ENCODE assay signal across 1 cellular context in the genomic region with DNA sequence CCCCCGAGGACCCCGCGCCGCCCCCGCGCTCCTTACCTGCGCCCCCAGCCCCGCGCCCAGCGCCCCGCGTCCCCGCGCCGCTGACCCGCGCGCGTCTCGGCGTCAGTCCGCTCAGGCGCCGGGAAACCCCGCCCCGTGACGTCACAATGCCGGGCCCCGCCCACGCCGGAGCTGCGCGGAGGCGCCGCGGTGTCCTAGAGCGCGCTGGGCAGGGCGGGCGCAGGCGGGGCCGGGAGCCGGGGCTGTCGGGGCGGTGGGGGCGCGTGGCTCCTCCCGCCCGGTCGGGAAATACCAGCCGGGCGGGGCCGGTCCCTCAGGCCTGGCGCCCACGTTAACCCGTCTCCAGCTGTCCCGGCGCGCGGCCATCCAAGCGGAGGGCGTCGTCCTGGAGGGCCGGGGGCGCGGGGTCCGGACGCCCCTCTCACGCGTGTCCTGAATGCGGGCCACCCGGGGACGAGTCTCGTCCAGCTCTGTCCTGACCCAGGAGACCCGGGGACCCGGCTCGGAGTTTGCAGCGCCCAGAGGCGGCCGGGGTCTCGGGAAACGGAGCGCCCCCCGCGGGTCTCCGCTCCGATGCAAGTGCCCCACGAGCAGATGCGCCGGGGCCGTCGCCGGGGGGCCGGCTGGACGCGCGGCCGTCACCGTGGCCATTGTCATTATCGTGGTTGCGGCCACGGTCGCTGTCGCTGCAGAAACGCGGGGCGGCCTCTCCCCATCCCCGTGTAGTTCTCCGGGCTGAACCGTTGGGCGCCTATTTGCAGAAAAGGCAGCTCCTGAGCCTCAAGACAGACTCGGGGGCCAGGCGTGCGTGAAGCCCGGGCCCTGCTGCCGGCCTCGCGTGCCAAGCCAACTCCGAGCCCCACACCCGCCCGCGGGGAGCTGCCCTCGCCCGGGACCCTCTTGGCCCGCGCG.
TF ChIP-seq lines count a peak whose summit lies in the region.

A gene (minus strand): TSS at position 109 of the 912 bp plus-strand sequence. CDS start 727 bp downstream, outside the sequence.

TF ChIP-seq in HepG2, 621 proteins besides CTCF, POLR2A, EP300 and RAD21 (continued from another document and continues in another):
- TF ChIP-seq, protein P1, sequence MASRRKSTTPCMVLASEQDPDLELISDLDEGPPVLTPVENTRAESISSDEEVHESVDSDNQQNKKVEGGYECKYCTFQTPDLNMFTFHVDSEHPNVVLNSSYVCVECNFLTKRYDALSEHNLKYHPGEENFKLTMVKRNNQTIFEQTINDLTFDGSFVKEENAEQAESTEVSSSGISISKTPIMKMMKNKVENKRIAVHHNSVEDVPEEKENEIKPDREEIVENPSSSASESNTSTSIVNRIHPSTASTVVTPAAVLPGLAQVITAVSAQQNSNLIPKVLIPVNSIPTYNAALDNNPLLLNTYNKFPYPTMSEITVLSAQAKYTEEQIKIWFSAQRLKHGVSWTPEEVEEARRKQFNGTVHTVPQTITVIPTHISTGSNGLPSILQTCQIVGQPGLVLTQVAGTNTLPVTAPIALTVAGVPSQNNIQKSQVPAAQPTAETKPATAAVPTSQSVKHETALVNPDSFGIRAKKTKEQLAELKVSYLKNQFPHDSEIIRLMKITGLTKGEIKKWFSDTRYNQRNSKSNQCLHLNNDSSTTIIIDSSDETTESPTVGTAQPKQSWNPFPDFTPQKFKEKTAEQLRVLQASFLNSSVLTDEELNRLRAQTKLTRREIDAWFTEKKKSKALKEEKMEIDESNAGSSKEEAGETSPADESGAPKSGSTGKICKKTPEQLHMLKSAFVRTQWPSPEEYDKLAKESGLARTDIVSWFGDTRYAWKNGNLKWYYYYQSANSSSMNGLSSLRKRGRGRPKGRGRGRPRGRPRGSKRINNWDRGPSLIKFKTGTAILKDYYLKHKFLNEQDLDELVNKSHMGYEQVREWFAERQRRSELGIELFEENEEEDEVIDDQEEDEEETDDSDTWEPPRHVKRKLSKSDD (CRISPR knock-in tag; IDR thresholded peaks at IDR 0.05; ENCODE audit: low read depth): no peak; the same call in 1 of the 2 replicates
- TF ChIP-seq SMARCC2 (IDR thresholded peaks at IDR 0.05) (no peak), HNRNPH1 (optimal IDR thresholded peaks at IDR 0.05; ENCODE audit: low read depth, low read length) (no peak), SNAPC2 (CRISPR knock-in tag; IDR thresholded peaks at IDR 0.05) (no peak), SRF (IDR thresholded peaks at IDR 0.05; ENCODE audit: low read depth, low read length) (no peak), ZSCAN20 (CRISPR knock-in tag; IDR thresholded peaks at IDR 0.05; ENCODE audit: borderline replicate concordance) (no peak), ZNF496 (CRISPR knock-in tag; IDR thresholded peaks at IDR 0.05; ENCODE audit: insufficient replicate concordance) (no peak), SETDB1 (CRISPR knock-in tag; IDR thresholded peaks at IDR 0.05; ENCODE audit: borderline replicate concordance) (no peak), ZNF138 (CRISPR knock-in tag; IDR thresholded peaks at IDR 0.05; ENCODE audit: low read depth) (no peak), LCORL (IDR thresholded peaks at IDR 0.05) (no peak), LCORL (CRISPR knock-in tag; IDR thresholded peaks at IDR 0.05) (0 out of 2 replicates have a peak, but pooled peaks have one; percentile 30), ARNT2 (CRISPR knock-in tag; IDR thresholded peaks at IDR 0.05; ENCODE audit: low read depth) (peak; percentile 85; the same call in 1 of the 2 replicates), ATF7-NPFF (CRISPR knock-in tag; IDR thresholded peaks at IDR 0.05; ENCODE audit: low read depth) (peak; percentile 52; the same call in 1 of the 2 replicates), KAT8 (CRISPR knock-in tag; IDR thresholded peaks at IDR 0.05) (0 out of 2 replicates have a peak, but pooled peaks have one; percentile 27), KLF11 (CRISPR knock-in tag; IDR thresholded peaks at IDR 0.05) (no peak), AHR (CRISPR knock-in tag; IDR thresholded peaks at IDR 0.05) (no peak), KDM6A (CRISPR knock-in tag; IDR thresholded peaks at IDR 0.05; ENCODE audit: low read depth) (no peak), ATM (IDR thresholded peaks at IDR 0.05; ENCODE audit: borderline replicate concordance) (no peak), ZNF678 (CRISPR knock-in tag; IDR thresholded peaks at IDR 0.05) (no peak), NR2F2 (IDR thresholded peaks at IDR 0.05; ENCODE audit: borderline replicate concordance, low read depth) (no peak), HMGA1 (CRISPR knock-in tag; conservative IDR thresholded peaks at IDR 0.05) (no peak), PHF21A (CRISPR knock-in tag; IDR thresholded peaks at IDR 0.05) (no peak), ZBTB3 (CRISPR knock-in tag; IDR thresholded peaks at IDR 0.05; ENCODE audit: borderline replicate concordance, low read depth) (no peak), ZNF672 (CRISPR knock-in tag; IDR thresholded peaks at IDR 0.05) (no peak)
- TF ChIP-seq, protein P2, sequence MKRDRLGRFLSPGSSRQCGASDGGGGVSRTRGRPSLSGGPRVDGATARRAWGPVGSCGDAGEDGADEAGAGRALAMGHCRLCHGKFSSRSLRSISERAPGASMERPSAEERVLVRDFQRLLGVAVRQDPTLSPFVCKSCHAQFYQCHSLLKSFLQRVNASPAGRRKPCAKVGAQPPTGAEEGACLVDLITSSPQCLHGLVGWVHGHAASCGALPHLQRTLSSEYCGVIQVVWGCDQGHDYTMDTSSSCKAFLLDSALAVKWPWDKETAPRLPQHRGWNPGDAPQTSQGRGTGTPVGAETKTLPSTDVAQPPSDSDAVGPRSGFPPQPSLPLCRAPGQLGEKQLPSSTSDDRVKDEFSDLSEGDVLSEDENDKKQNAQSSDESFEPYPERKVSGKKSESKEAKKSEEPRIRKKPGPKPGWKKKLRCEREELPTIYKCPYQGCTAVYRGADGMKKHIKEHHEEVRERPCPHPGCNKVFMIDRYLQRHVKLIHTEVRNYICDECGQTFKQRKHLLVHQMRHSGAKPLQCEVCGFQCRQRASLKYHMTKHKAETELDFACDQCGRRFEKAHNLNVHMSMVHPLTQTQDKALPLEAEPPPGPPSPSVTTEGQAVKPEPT (CRISPR knock-in tag; IDR thresholded peaks at IDR 0.05; ENCODE audit: low read depth): no peak
- TF ChIP-seq, protein P3, sequence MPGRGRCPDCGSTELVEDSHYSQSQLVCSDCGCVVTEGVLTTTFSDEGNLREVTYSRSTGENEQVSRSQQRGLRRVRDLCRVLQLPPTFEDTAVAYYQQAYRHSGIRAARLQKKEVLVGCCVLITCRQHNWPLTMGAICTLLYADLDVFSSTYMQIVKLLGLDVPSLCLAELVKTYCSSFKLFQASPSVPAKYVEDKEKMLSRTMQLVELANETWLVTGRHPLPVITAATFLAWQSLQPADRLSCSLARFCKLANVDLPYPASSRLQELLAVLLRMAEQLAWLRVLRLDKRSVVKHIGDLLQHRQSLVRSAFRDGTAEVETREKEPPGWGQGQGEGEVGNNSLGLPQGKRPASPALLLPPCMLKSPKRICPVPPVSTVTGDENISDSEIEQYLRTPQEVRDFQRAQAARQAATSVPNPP (CRISPR knock-in tag; IDR thresholded peaks at IDR 0.05): no peak
- TF ChIP-seq, protein P4, sequence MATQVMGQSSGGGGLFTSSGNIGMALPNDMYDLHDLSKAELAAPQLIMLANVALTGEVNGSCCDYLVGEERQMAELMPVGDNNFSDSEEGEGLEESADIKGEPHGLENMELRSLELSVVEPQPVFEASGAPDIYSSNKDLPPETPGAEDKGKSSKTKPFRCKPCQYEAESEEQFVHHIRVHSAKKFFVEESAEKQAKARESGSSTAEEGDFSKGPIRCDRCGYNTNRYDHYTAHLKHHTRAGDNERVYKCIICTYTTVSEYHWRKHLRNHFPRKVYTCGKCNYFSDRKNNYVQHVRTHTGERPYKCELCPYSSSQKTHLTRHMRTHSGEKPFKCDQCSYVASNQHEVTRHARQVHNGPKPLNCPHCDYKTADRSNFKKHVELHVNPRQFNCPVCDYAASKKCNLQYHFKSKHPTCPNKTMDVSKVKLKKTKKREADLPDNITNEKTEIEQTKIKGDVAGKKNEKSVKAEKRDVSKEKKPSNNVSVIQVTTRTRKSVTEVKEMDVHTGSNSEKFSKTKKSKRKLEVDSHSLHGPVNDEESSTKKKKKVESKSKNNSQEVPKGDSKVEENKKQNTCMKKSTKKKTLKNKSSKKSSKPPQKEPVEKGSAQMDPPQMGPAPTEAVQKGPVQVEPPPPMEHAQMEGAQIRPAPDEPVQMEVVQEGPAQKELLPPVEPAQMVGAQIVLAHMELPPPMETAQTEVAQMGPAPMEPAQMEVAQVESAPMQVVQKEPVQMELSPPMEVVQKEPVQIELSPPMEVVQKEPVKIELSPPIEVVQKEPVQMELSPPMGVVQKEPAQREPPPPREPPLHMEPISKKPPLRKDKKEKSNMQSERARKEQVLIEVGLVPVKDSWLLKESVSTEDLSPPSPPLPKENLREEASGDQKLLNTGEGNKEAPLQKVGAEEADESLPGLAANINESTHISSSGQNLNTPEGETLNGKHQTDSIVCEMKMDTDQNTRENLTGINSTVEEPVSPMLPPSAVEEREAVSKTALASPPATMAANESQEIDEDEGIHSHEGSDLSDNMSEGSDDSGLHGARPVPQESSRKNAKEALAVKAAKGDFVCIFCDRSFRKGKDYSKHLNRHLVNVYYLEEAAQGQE (IDR thresholded peaks at IDR 0.05; ENCODE audit: borderline replicate concordance in 1 of 2, low read depth in 1 of 2, low read length in 2 of 2): no peak
- TF ChIP-seq, protein P5, sequence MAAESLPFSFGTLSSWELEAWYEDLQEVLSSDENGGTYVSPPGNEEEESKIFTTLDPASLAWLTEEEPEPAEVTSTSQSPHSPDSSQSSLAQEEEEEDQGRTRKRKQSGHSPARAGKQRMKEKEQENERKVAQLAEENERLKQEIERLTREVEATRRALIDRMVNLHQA (CRISPR knock-in tag; IDR thresholded peaks at IDR 0.05): no peak
- TF ChIP-seq, protein P6, sequence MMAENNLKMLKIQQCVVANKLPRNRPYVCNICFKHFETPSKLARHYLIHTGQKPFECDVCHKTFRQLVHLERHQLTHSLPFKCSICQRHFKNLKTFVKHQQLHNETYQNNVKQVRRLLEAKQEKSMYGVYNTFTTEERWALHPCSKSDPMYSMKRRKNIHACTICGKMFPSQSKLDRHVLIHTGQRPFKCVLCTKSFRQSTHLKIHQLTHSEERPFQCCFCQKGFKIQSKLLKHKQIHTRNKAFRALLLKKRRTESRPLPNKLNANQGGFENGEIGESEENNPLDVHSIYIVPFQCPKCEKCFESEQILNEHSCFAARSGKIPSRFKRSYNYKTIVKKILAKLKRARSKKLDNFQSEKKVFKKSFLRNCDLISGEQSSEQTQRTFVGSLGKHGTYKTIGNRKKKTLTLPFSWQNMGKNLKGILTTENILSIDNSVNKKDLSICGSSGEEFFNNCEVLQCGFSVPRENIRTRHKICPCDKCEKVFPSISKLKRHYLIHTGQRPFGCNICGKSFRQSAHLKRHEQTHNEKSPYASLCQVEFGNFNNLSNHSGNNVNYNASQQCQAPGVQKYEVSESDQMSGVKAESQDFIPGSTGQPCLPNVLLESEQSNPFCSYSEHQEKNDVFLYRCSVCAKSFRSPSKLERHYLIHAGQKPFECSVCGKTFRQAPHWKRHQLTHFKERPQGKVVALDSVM (CRISPR knock-in tag; IDR thresholded peaks at IDR 0.05): 0 out of 2 replicates have a peak, but pooled peaks have one; percentile 36
- TF ChIP-seq, protein P7, sequence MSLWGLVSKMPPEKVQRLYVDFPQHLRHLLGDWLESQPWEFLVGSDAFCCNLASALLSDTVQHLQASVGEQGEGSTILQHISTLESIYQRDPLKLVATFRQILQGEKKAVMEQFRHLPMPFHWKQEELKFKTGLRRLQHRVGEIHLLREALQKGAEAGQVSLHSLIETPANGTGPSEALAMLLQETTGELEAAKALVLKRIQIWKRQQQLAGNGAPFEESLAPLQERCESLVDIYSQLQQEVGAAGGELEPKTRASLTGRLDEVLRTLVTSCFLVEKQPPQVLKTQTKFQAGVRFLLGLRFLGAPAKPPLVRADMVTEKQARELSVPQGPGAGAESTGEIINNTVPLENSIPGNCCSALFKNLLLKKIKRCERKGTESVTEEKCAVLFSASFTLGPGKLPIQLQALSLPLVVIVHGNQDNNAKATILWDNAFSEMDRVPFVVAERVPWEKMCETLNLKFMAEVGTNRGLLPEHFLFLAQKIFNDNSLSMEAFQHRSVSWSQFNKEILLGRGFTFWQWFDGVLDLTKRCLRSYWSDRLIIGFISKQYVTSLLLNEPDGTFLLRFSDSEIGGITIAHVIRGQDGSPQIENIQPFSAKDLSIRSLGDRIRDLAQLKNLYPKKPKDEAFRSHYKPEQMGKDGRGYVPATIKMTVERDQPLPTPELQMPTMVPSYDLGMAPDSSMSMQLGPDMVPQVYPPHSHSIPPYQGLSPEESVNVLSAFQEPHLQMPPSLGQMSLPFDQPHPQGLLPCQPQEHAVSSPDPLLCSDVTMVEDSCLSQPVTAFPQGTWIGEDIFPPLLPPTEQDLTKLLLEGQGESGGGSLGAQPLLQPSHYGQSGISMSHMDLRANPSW (CRISPR knock-in tag; IDR thresholded peaks at IDR 0.05; ENCODE audit: borderline replicate concordance): no peak
- TF ChIP-seq, protein P8, sequence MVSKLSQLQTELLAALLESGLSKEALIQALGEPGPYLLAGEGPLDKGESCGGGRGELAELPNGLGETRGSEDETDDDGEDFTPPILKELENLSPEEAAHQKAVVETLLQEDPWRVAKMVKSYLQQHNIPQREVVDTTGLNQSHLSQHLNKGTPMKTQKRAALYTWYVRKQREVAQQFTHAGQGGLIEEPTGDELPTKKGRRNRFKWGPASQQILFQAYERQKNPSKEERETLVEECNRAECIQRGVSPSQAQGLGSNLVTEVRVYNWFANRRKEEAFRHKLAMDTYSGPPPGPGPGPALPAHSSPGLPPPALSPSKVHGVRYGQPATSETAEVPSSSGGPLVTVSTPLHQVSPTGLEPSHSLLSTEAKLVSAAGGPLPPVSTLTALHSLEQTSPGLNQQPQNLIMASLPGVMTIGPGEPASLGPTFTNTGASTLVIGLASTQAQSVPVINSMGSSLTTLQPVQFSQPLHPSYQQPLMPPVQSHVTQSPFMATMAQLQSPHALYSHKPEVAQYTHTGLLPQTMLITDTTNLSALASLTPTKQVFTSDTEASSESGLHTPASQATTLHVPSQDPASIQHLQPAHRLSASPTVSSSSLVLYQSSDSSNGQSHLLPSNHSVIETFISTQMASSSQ (IDR thresholded peaks at IDR 0.05; ENCODE audit: low read depth): no peak
- TF ChIP-seq, protein P8 (CRISPR knock-in tag; IDR thresholded peaks at IDR 0.05; ENCODE audit: borderline replicate concordance): no peak; the same call in 1 of the 2 replicates
- TF ChIP-seq, protein P9, sequence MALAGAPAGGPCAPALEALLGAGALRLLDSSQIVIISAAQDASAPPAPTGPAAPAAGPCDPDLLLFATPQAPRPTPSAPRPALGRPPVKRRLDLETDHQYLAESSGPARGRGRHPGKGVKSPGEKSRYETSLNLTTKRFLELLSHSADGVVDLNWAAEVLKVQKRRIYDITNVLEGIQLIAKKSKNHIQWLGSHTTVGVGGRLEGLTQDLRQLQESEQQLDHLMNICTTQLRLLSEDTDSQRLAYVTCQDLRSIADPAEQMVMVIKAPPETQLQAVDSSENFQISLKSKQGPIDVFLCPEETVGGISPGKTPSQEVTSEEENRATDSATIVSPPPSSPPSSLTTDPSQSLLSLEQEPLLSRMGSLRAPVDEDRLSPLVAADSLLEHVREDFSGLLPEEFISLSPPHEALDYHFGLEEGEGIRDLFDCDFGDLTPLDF (CRISPR knock-in tag; IDR thresholded peaks at IDR 0.05): peak; percentile 26; the same call in 1 of the 2 replicates
